In the genomic region with DNA sequence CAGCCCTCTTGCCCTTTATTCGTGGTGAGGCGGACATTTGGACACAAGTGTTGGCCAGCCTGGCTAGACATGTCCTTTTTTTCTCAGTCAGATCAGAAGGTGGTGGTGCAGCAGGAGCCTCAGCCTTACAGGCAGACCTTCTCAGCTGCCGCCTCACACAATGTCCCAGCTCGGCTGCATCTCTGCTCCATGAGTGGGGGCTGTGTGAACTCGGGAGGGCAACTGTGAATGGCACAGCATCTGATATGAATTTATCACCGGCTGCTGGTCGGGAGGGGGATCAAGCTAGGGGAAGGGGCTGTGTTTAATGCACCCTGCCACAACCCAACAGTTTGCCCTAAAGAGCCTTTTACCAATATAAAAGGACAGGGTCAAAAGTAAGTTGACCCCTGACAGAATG, we compare ENCODE assay signal across 20 cellular contexts.
"Had no signal": no experiment of that assay in that cellular context is flagged by ENCODE, and none has a peak within 500 bp of the region (broad histone marks: within the 10 kb centered on the region; RNA-seq: fewer than 3 reads in every experiment).

No MANE protein-coding gene starts in this region.

- H3K27me3 Mint-ChIP-seq: stimulated activated memory B cell treated with anti-CD40 and anti-IgM and Interleukin-4, amounts not matched to agents 10 μg/mL and 1 μg/mL and 100 μg/mL, for 72 hours had no signal

- H3K27me3 ChIP-seq: right lobe of liver, stomach, suprapubic skin, transverse colon had no signal

- ATAC-seq: activated CD4-positive, alpha-beta T cell treated with anti-CD3 and anti-CD28 coated beads for 36 hours; left lobe of liver; lower lobe of right lung; naive thymus-derived CD8-positive, alpha-beta T cell; right lobe of liver; stimulated activated memory B cell treated with anti-CD40 and anti-IgM and Interleukin-4, amounts not matched to agents 10 μg/mL and 1 μg/mL and 100 μg/mL, for 72 hours had no signal

- H3K9me3 ChIP-seq: lower lobe of right lung, right lobe of liver, stomach, suprapubic skin, transverse colon had no signal

- H3K36me3 Mint-ChIP-seq: activated naive CD8-positive, alpha-beta T cell treated with anti-CD3 and anti-CD28 coated beads, Interleukin-2, amount 10 ng/mL, durations not matched to agents 7 days and 5 days; naive thymus-derived CD8-positive, alpha-beta T cell; stimulated activated memory B cell treated with anti-CD40 and anti-IgM and Interleukin-4, amounts not matched to agents 10 μg/mL and 1 μg/mL and 100 μg/mL, for 72 hours had no signal

- H3K4me3 ChIP-seq: coronary artery, lower lobe of right lung, right lobe of liver, skin epidermis, stomach, suprapubic skin, transverse colon had no signal

- H3K4me1 Mint-ChIP-seq: activated B cell treated with CpG ODN at 0.5 μM for 24 hours; activated CD4-positive, alpha-beta T cell treated with anti-CD3 and anti-CD28 coated beads for 36 hours; activated naive CD8-positive, alpha-beta T cell treated with anti-CD3 and anti-CD28 coated beads, Interleukin-2, amount 10 ng/mL, durations not matched to agents 7 days and 5 days; naive thymus-derived CD8-positive, alpha-beta T cell; stimulated activated memory B cell treated with anti-CD40 and anti-IgM and Interleukin-4, amounts not matched to agents 10 μg/mL and 1 μg/mL and 100 μg/mL, for 72 hours had no signal

- H3K27ac Mint-ChIP-seq: activated B cell treated with CpG ODN at 0.5 μM for 24 hours; activated CD4-positive, alpha-beta T cell treated with anti-CD3 and anti-CD28 coated beads for 36 hours; activated naive CD4-positive, alpha-beta T cell treated with anti-CD3 and anti-CD28 coated beads for 36 hours; activated naive CD8-positive, alpha-beta T cell treated with anti-CD3 and anti-CD28 coated beads, Interleukin-2, amount 10 ng/mL, durations not matched to agents 7 days and 5 days; naive thymus-derived CD8-positive, alpha-beta T cell; stimulated activated memory B cell treated with anti-CD40 and anti-IgM and Interleukin-4, amounts not matched to agents 10 μg/mL and 1 μg/mL and 100 μg/mL, for 72 hours had no signal

- H3K36me3 ChIP-seq: lower lobe of right lung, right lobe of liver, stomach, suprapubic skin, transverse colon had no signal

- H3K4me3 Mint-ChIP-seq: activated B cell treated with CpG ODN at 0.5 μM for 24 hours; activated CD4-positive, alpha-beta T cell treated with anti-CD3 and anti-CD28 coated beads for 36 hours; activated naive CD4-positive, alpha-beta T cell treated with anti-CD3 and anti-CD28 coated beads for 36 hours; activated naive CD8-positive, alpha-beta T cell treated with anti-CD3 and anti-CD28 coated beads, Interleukin-2, amount 10 ng/mL, durations not matched to agents 7 days and 5 days; naive thymus-derived CD8-positive, alpha-beta T cell; stimulated activated memory B cell treated with anti-CD40 and anti-IgM and Interleukin-4, amounts not matched to agents 10 μg/mL and 1 μg/mL and 100 μg/mL, for 72 hours had no signal

- DNase-seq: activated B cell treated with CpG ODN at 0.5 μM for 24 hours; activated CD4-positive, alpha-beta T cell treated with anti-CD3 and anti-CD28 coated beads for 36 hours; activated CD4-positive, alpha-beta T cell treated with anti-CD3 and anti-CD28 coated beads, Interleukin-2, amount 50 U/mL, for 48 hours; activated naive CD4-positive, alpha-beta T cell treated with anti-CD3 and anti-CD28 coated beads for 36 hours; activated naive CD8-positive, alpha-beta T cell treated with anti-CD3 and anti-CD28 coated beads, Interleukin-2, amount 10 ng/mL, durations not matched to agents 7 days and 5 days; activated T-cell treated with anti-CD3 and anti-CD28 coated beads, Interleukin-2, amount 50 U/mL, for 48 hours; amniotic stem cell; cerebellar nuclear complex; lower lobe of right lung; naive thymus-derived CD8-positive, alpha-beta T cell; right lobe of liver; stimulated activated CD4-positive, alpha-beta T cell treated with anti-CD3 and anti-CD28 coated beads, Interleukin-2, amount 100 ng/mL, for 24 hours; stomach; T-helper 9 cell; transverse colon had no signal

- H3K9me3 Mint-ChIP-seq: activated B cell treated with CpG ODN at 0.5 μM for 24 hours; activated naive CD4-positive, alpha-beta T cell treated with anti-CD3 and anti-CD28 coated beads for 36 hours; activated naive CD8-positive, alpha-beta T cell treated with anti-CD3 and anti-CD28 coated beads, Interleukin-2, amount 10 ng/mL, durations not matched to agents 7 days and 5 days; stimulated activated memory B cell treated with anti-CD40 and anti-IgM and Interleukin-4, amounts not matched to agents 10 μg/mL and 1 μg/mL and 100 μg/mL, for 72 hours had no signal

- H3K4me1 ChIP-seq: lower lobe of right lung, right lobe of liver, stomach, suprapubic skin, transverse colon had no signal

- H3K27ac ChIP-seq: coronary artery, lower lobe of right lung, right lobe of liver, skin epidermis, stomach, suprapubic skin, transverse colon had no signal
